24 cellular contexts compared by ENCODE assay signal in genomic region chr4:3029464-3029863, GRCh38. TPM values are rescaled to one million over a fixed set of nuclear protein-coding genes. Genes with fewer than 3 reads are reported as not detected.
"Had no signal": no experiment of that assay in that cellular context is flagged by ENCODE, and none has a peak within 500 bp of the region (broad histone marks: within the 10 kb centered on the region; RNA-seq: fewer than 3 reads in every experiment).

No MANE protein-coding gene starts in this region.

- H3K27ac ChIP-seq: SJSA1, SK-N-MC had no signal

- DNase-seq: KBM-7, MV-4-11, NCI-H1048, NCI-H1105, NCI-H1417, NCI-H1436 treated with DMSO at 0.1 percent for 48 hours, NCI-H187, NCI-H2029, NCI-H2081 treated with DMSO at 0.1 percent for 48 hours, NCI-H2171, NCI-H226, NCI-H446, NCI-H510A, NCI-H524 treated with DMSO at 0.1 percent for 48 hours, NCI-H69, NCI-H774, Right ventricle myocardium superior, RPMI8226, SIG-M5 had no signal

- H3K4me3 ChIP-seq: SJSA1, SK-N-MC had no signal

- H3K9me3 ChIP-seq: SJSA1 had no signal

- H3K27me3 ChIP-seq: SJSA1 had no signal

- H3K4me1 ChIP-seq: SJSA1 had no signal

- H3K36me3 ChIP-seq: SJSA1 had no signal

RNA-seq across cellular contexts. Expression of gene HTT-AS, which starts 44.9 kb away (rescaled TPM):
- total RNA-seq: HT-29, LHCN-M2, MCF 10A, Right ventricle myocardium superior, SJSA1 had no signal
